1 cellular context compared by ENCODE assay signal in genomic region chr9:71910602-71911060, GRCh38.
TF ChIP-seq lines count a peak whose summit lies in the region.

No MANE protein-coding gene starts in this region.

TF ChIP-seq in K562, 482 proteins besides CTCF, POLR2A, EP300 and RAD21 (continued from another document):
- 0 out of 2 replicates have a peak, but pooled peaks have one; percentile 16 for TF ChIP-seq ETS1 (conservative IDR thresholded peaks at IDR 0.05; ENCODE audit: control insufficient read depth, low read depth, low read length)
- TF ChIP-seq UBTF (IDR thresholded peaks at IDR 0.05; ENCODE audit: borderline replicate concordance in 1 of 2, low read depth in 2 of 2, low read length in 2 of 2): peak in 1 of 2 experiments; percentile 95; a peak in 2 of 4 replicates
- TF ChIP-seq FOXP1 (CRISPR knock-in tag; IDR thresholded peaks at IDR 0.05): no peak
- TF ChIP-seq CTBP1 (IDR thresholded peaks at IDR 0.05; ENCODE audit: borderline replicate concordance): peak; percentile 45; the same call in 1 of the 2 replicates
- peak; percentile 40; the same call in 1 of the 2 replicates for TF ChIP-seq SAFB (IDR thresholded peaks at IDR 0.05; ENCODE audit: borderline replicate concordance, low read depth, low read length)
- TF ChIP-seq RB1 (IDR thresholded peaks at IDR 0.05; ENCODE audit: low read depth): peak; percentile 34; the same call in 1 of the 2 replicates
- peak; percentile 20 for TF ChIP-seq HMGN3 (IDR thresholded peaks at IDR 0.05; ENCODE audit: borderline replicate concordance, extremely low read depth, insufficient read length, low read depth, low read length)
- peak; percentile 75 for TF ChIP-seq ZFX (CRISPR knock-in tag; IDR thresholded peaks at IDR 0.05)
- no peak for TF ChIP-seq MEF2A (IDR thresholded peaks at IDR 0.05; ENCODE audit: control insufficient read depth, low read depth, low read length)
- peak in 1 of 2 experiments; percentile 53; a peak in 1 of 4 replicates for TF ChIP-seq NONO (IDR thresholded peaks at IDR 0.05; ENCODE audit: low read depth in 2 of 2, low read length in 1 of 2)
- TF ChIP-seq EHMT2 (IDR thresholded peaks at IDR 0.05): no peak
